ENCODE assay signal across 8 cellular contexts in genomic region chr14:73058923-73059311, GRCh38.
DNase-seq lines count a peak whose midpoint lies in the region; ATAC-seq lines count a peak whose summit lies in the region.

No MANE protein-coding gene starts in this region.

- peaks cover 32% of the 10 kb centered on the region for H3K36me3 ChIP-seq in KOPT-K1 (ENCODE audit: insufficient read depth, low read length)
- H3K36me3 ChIP-seq in stomach smooth muscle (ENCODE audit: control insufficient read depth in 2 of 2, insufficient read depth in 2 of 2, low read length in 2 of 2) = peaks cover 4% of the 10 kb centered on the region in 2 donors

- peak overlapping the region; percentile 90 to 98 for H3K9ac ChIP-seq in stomach smooth muscle (ENCODE audit: low read length in 2 of 2)

- H3K4me3 ChIP-seq in iPS-18c (ENCODE audit: insufficient read depth, low read depth, low read length) (peak overlapping the region; percentile 100), stomach smooth muscle (ENCODE audit: low read length in 2 of 2) (peak overlapping the region; percentile 78 to 95)

- no peaks in the 10 kb centered on the region for H3K27me3 ChIP-seq in stomach smooth muscle (ENCODE audit: control insufficient read depth in 1 of 2, insufficient read depth in 2 of 2, low read length in 2 of 2)

- DNase-seq in DMS79 treated with DMSO at 0.1 percent for 48 hours (lab: John Stamatoyannopoulos, UW) = peak; percentile 50

- no peaks in the 10 kb centered on the region for H3K9me3 ChIP-seq in KOPT-K1 (ENCODE audit: insufficient read depth, low read length, poor library complexity, severe bottlenecking)
- H3K9me3 ChIP-seq in iPS-18c (ENCODE audit: control insufficient read depth, insufficient read depth, low read length) = no peaks in the 10 kb centered on the region
- H3K9me3 ChIP-seq in stomach smooth muscle (ENCODE audit: control insufficient read depth in 2 of 2, low read length in 2 of 2) = no peaks in the 10 kb centered on the region

- ATAC-seq in GM21515 (IDR thresholded peaks at IDR 0.05; ENCODE audit: unreplicated experiment) (peak; percentile 6), HG03521 (IDR thresholded peaks at IDR 0.05; ENCODE audit: unreplicated experiment) (no peak), GM19328 (IDR thresholded peaks at IDR 0.05; ENCODE audit: unreplicated experiment) (no peak)

- H3K27ac ChIP-seq in KOPT-K1 (ENCODE audit: low read depth, low read length, poor library complexity, severe bottlenecking) (peak overlapping the region; percentile 87), angular gyrus (ENCODE audit: low read depth, low read length) (peak overlapping the region; percentile 70), stomach smooth muscle (ENCODE audit: low read length) (peak overlapping the region; percentile 96)

- H3K4me1 ChIP-seq in stomach smooth muscle (ENCODE audit: control insufficient read depth, insufficient read depth, low read length) = peaks cover 21% of the 10 kb centered on the region
